ENCODE assay signal across 8 cellular contexts in the genomic region with DNA sequence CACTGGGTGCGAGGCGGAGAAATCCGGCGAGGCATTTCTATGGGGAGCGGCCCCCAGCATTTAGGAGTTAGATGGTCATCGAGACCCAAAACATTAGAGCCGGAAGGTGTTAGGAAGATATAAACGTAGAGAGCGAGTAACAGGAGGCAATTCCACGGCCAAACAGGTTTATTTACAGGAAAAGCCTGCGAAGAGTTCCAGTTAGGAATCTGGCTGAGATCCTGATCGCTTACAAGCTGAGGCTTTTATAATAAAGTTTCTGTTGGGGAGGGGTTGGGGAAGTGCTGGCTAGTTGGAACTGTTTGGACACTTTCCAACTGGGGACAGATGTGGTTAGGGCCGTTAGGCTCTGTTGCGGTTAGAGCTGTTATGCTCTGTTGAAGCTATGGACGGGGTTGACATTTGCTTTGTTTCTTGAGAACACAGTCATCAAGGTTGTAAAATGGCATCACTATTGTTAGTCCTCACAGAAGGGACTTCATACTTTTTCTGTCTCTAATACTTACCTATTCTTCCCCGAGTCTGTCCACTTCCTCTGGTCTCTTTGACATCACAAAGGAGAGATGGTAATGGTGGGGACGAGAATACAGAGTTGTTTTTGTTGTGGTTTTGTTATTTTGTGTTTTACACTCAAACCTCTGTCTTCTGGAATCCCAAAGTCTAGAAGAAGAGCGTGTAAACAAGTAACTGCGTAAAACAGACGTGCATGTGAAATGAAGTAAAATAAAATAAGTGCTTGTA. TPM values are rescaled to one million over a fixed set of nuclear protein-coding genes. Genes with fewer than 3 reads are reported as not detected.
DNase-seq lines count a peak whose midpoint lies in the region; ATAC-seq, FAIRE-seq and TF ChIP-seq lines count a peak whose summit lies in the region.

No MANE protein-coding gene starts in this region.

- TF ChIP-seq CTCF in AG09309 (IDR thresholded peaks at IDR 0.05; ENCODE audit: control insufficient read depth, insufficient read depth, low read depth, low read length, missing control alignments) = no peak

- H3K9me3 ChIP-seq in endocrine pancreas (ENCODE audit: control insufficient read depth, low read length) = no peaks in the 10 kb centered on the region

- H3K4me3 ChIP-seq in AG09309 (ENCODE audit: control insufficient read depth, low read depth, low read length) = peak overlapping the region; percentile 84
- H3K4me3 ChIP-seq in endocrine pancreas (ENCODE audit: control insufficient read depth, insufficient read depth, low read length) = peak overlapping the region; percentile 96

- DNase-seq in AG09309 (ENCODE audit: low read depth) = no peak
- DNase-seq in RCC 7860 (ENCODE audit: low spot score) = peak; percentile 86
- peak; percentile 37 for DNase-seq in mucosa of gallbladder (ENCODE audit: low spot score)

- peak; percentile 92 for FAIRE-seq in RCC 7860 (lab: Jason Lieb, UNC)

- ATAC-seq in GM18498 (IDR thresholded peaks at IDR 0.05; ENCODE audit: unreplicated experiment) (peak; percentile 43), HG03571 (IDR thresholded peaks at IDR 0.05; ENCODE audit: unreplicated experiment) (peak; percentile 44), GM19397 (IDR thresholded peaks at IDR 0.05; ENCODE audit: unreplicated experiment) (no peak), GM21737 (IDR thresholded peaks at IDR 0.05; ENCODE audit: unreplicated experiment) (no peak)

- peak overlapping the region; percentile 89 for H3K9ac ChIP-seq in endocrine pancreas (ENCODE audit: control insufficient read depth, insufficient read depth, low read length)

- peaks cover 13% of the 10 kb centered on the region for H3K4me1 ChIP-seq in endocrine pancreas (ENCODE audit: control insufficient read depth, insufficient read depth, low read length)

- H3K36me3 ChIP-seq in endocrine pancreas (ENCODE audit: control insufficient read depth, insufficient read depth, low read length) = no peaks in the 10 kb centered on the region

- no peaks in the 10 kb centered on the region for H3K27me3 ChIP-seq in endocrine pancreas (ENCODE audit: control insufficient read depth, insufficient read depth, low read length)

RNA-seq across cellular contexts. Expression of gene ZSCAN31, which starts 0.5 kb away (rescaled TPM):
- 38.4 TPM for total RNA-seq in mucosa of gallbladder

RNA-seq across cellular contexts. Expression of gene ZKSCAN3, which starts 13.3 kb away (rescaled TPM):
- total RNA-seq in mucosa of gallbladder = 8.6 TPM

RNA-seq across cellular contexts. Expression of gene PGBD1, which starts 55.1 kb away (rescaled TPM):
- 1.8 TPM for total RNA-seq in mucosa of gallbladder

Comparison
In these comparisons a context has a peak if more than half of its experiments do, and no peak if none do; other contexts are left out.
1. ATAC-seq: peak in GM18498 (single experiment) and HG03571 (single experiment); none in GM19397 (single experiment) and GM21737 (single experiment).